In genomic region chr18:13414542-13414941, GRCh38 we compare ENCODE assay signal across 19 cellular contexts.
"Had no signal": no experiment of that assay in that cellular context is flagged by ENCODE, and none has a peak within 500 bp of the region (broad histone marks: within the 10 kb centered on the region; RNA-seq: fewer than 3 reads in every experiment).

No MANE protein-coding gene starts in this region.

- H3K4me3 Mint-ChIP-seq: activated CD4-positive, alpha-beta T cell treated with anti-CD3 and anti-CD28 coated beads, Interleukin-2, amount 10 ng/mL, durations not matched to agents 7 days and 5 days; activated T-cell treated with anti-CD3 and anti-CD28 coated beads, Interleukin-2, amount 50 U/mL, for 72 hours; natural killer cell treated with Interleukin-12 subunit alpha and Interleukin-12 subunit beta and Interleukin-15 and Interleukin-18, amount 100 ng/mL, for 72 hours; stimulated activated memory B cell treated with anti-CD40 and anti-IgM and Interleukin-4, amounts not matched to agents 10 μg/mL and 1 μg/mL and 100 μg/mL, for 72 hours; type B pancreatic cell had no signal

- H3K36me3 Mint-ChIP-seq: type B pancreatic cell had no signal

- H3K4me1 Mint-ChIP-seq: stimulated activated memory B cell treated with anti-CD40 and anti-IgM and Interleukin-4, amounts not matched to agents 10 μg/mL and 1 μg/mL and 100 μg/mL, for 72 hours had no signal

- H3K27ac Mint-ChIP-seq: activated CD4-positive, alpha-beta T cell treated with anti-CD3 and anti-CD28 coated beads, Interleukin-2, amount 10 ng/mL, durations not matched to agents 7 days and 5 days; activated T-cell treated with anti-CD3 and anti-CD28 coated beads, Interleukin-2, amount 50 U/mL, for 72 hours; natural killer cell treated with Interleukin-12 subunit alpha and Interleukin-12 subunit beta and Interleukin-15 and Interleukin-18, amount 100 ng/mL, for 72 hours; stimulated activated memory B cell treated with anti-CD40 and anti-IgM and Interleukin-4, amounts not matched to agents 10 μg/mL and 1 μg/mL and 100 μg/mL, for 72 hours; type B pancreatic cell had no signal

- H3K9me3 ChIP-seq: colonic mucosa, lower lobe of right lung, sigmoid colon, testis had no signal

- DNase-seq: activated CD4-positive, alpha-beta T cell treated with anti-CD3 and anti-CD28 coated beads, Interleukin-2, amount 10 ng/mL, durations not matched to agents 7 days and 5 days; activated effector memory CD4-positive, alpha-beta T cell treated with anti-CD3 and anti-CD28 coated beads, Interleukin-2, amount 50 U/mL, for 16 hours; activated naive CD4-positive, alpha-beta T cell treated with anti-CD3 and anti-CD28 coated beads, Interleukin-2, amount 50 U/mL, for 16 hours; activated T-cell treated with anti-CD3 and anti-CD28 coated beads, Interleukin-2, amount 50 U/mL, for 72 hours; aorta; brain microvascular endothelial cell; central memory CD4-positive, alpha-beta T cell; colonic mucosa; foreskin keratinocyte; left cardiac atrium; lower lobe of right lung; sigmoid colon; spleen; stimulated activated CD4-positive, alpha-beta T cell treated with anti-CD3 and anti-CD28 coated beads, Interleukin-4, amount 100 ng/mL, for 4 hours; T-helper 9 cell; testis had no signal

- H3K27me3 Mint-ChIP-seq: activated CD4-positive, alpha-beta T cell treated with anti-CD3 and anti-CD28 coated beads, Interleukin-2, amount 10 ng/mL, durations not matched to agents 7 days and 5 days; natural killer cell treated with Interleukin-12 subunit alpha and Interleukin-12 subunit beta and Interleukin-15 and Interleukin-18, amount 100 ng/mL, for 72 hours; type B pancreatic cell had no signal

- ATAC-seq: activated T-cell treated with anti-CD3 and anti-CD28 coated beads, Interleukin-2, amount 50 U/mL, for 72 hours; foreskin keratinocyte; lower lobe of right lung; stimulated activated memory B cell treated with anti-CD40 and anti-IgM and Interleukin-4, amounts not matched to agents 10 μg/mL and 1 μg/mL and 100 μg/mL, for 72 hours had no signal
